Comparison of ENCODE assay signal across 23 cellular contexts in genomic region chrY:12464155-12464554, GRCh38.
DNase-seq lines count a peak whose midpoint lies in the region; ATAC-seq, FAIRE-seq and TF ChIP-seq lines count a peak whose summit lies in the region.
"Had no signal": no experiment of that assay in that cellular context is flagged by ENCODE, and none has a peak within 500 bp of the region (broad histone marks: within the 10 kb centered on the region; RNA-seq: fewer than 3 reads in every experiment).

No MANE protein-coding gene starts in this region.

- H2AFZ ChIP-seq in HepG2 (ENCODE audit: low read length) (no peak overlapping the region), H1 (ENCODE audit: low read length) (no peak overlapping the region)

- H3K9ac ChIP-seq in HepG2 (ENCODE audit: insufficient read depth, low read depth, low read length), result no peak overlapping the region
- H3K9ac ChIP-seq in H1 (replicated peaks in 1 of 4; ENCODE audit: extremely low read depth in 1 of 4, low read depth in 3 of 4, low read length in 3 of 4), result no peak overlapping the region
- H3K9ac ChIP-seq: BLaER1 treated with 17β-estradiol and CSF1 and Interleukin-3, amounts not matched to agents 10 nM and 100 nM had no signal

- TF ChIP-seq RAD21 in HepG2 (CRISPR knock-in tag; IDR thresholded peaks at IDR 0.05), result no peak
- no peak for TF ChIP-seq RAD21 in H1 (IDR thresholded peaks at IDR 0.05 in 1 of 2, conservative IDR thresholded peaks at IDR 0.05 in 1 of 2; ENCODE audit: low read depth in 2 of 2, low read length in 2 of 2)

- H4K5ac ChIP-seq in H1 (ENCODE audit: insufficient read length, low read depth, low read length), result no peak overlapping the region

- H3K14ac ChIP-seq in H1 (ENCODE audit: insufficient read length), result no peak overlapping the region

- H3K27ac ChIP-seq in HepG2 (ENCODE audit: extremely low read length, insufficient read depth, low read length) (no peak overlapping the region), right lobe of liver (no peak overlapping the region), H1 (ENCODE audit: low read depth, low read length) (no peak overlapping the region), epithelial cell of prostate (peak overlapping the region; percentile 59)
- H3K27ac ChIP-seq: 22Rv1; A549; BLaER1 treated with 17β-estradiol and CSF1 and Interleukin-3, amounts not matched to agents 10 nM and 100 nM; C4-2B had no signal

- no peak for FAIRE-seq in HepG2 (lab: Jason Lieb, UNC)
- FAIRE-seq in H1 (lab: Jason Lieb, UNC), result peak; percentile 52
- FAIRE-seq: A549, D721Med, G401.6, GM12891, GM19239 had no signal

- CTCF ChIA-PET in HepG2 (lab: Yijun Ruan, JAX; ENCODE audit: low intra/inter-chr PET ratio, low total read pairs), result no interaction called here
- CTCF ChIA-PET in H1 (lab: Charles Lee; ENCODE audit: partially characterized antibody), result no interaction called here

- H3K36me3 ChIP-seq in HepG2 (replicated peaks in 1 of 2; ENCODE audit: control insufficient read depth in 1 of 2, insufficient read depth in 2 of 2, low read length in 2 of 2) (no peaks in the 10 kb centered on the region), right lobe of liver (no peaks in the 10 kb centered on the region), H1 (ENCODE audit: control insufficient read depth in 2 of 4, insufficient read depth in 4 of 4, low read length in 3 of 4) (no peaks in the 10 kb centered on the region)
- H3K36me3 ChIP-seq: BLaER1 treated with 17β-estradiol and CSF1 and Interleukin-3, amounts not matched to agents 10 nM and 100 nM had no signal

- H2AK5ac ChIP-seq in H1 (ENCODE audit: low read depth, low read length), result no peak overlapping the region

- TF ChIP-seq CTCF in HepG2 (CRISPR knock-in tag; IDR thresholded peaks at IDR 0.05), result no peak
- TF ChIP-seq CTCF in right lobe of liver (IDR thresholded peaks at IDR 0.05), result no peak
- no peak for TF ChIP-seq CTCF in H1 (IDR thresholded peaks at IDR 0.05; ENCODE audit: control extremely low read depth in 1 of 3, insufficient read depth in 1 of 3, low read depth in 1 of 3, low read length in 3 of 3)

- H2BK120ac ChIP-seq in H1 (replicated peaks; ENCODE audit: low read depth, low read length), result no peak overlapping the region

- no peak overlapping the region for H4K8ac ChIP-seq in H1 (ENCODE audit: extremely low read depth, insufficient read depth, low read length)

- TF ChIP-seq EP300 in HepG2 (IDR thresholded peaks at IDR 0.05; ENCODE audit: low read depth in 2 of 2, low read length in 2 of 2) (no peak), HepG2 (CRISPR knock-in tag; IDR thresholded peaks at IDR 0.05; ENCODE audit: borderline replicate concordance) (no peak), H1 (IDR thresholded peaks at IDR 0.05; ENCODE audit: borderline replicate concordance in 1 of 2, low read depth in 2 of 2, low read length in 2 of 2) (no peak)

- no peaks in the 10 kb centered on the region for H3K27me3 ChIP-seq in HepG2 (ENCODE audit: control insufficient read depth in 1 of 2, insufficient read depth in 2 of 2, low read length in 2 of 2)
- no peaks in the 10 kb centered on the region for H3K27me3 ChIP-seq in right lobe of liver
- no peaks in the 10 kb centered on the region for H3K27me3 ChIP-seq in H1 (replicated peaks in 1 of 4; ENCODE audit: control insufficient read depth in 3 of 4, extremely low read depth in 1 of 4, insufficient read depth in 3 of 4, low read length in 3 of 4)
- H3K27me3 ChIP-seq: BLaER1 treated with 17β-estradiol and CSF1 and Interleukin-3, amounts not matched to agents 10 nM and 100 nM had no signal

- H2BK5ac ChIP-seq in H1 (ENCODE audit: low read depth, low read length), result no peak overlapping the region

- TF ChIP-seq POLR2A in HepG2 (IDR thresholded peaks at IDR 0.05; ENCODE audit: insufficient read depth in 1 of 2, low read depth in 2 of 2, low read length in 2 of 2) (no peak), right lobe of liver (IDR thresholded peaks at IDR 0.05) (no peak), H1 (IDR thresholded peaks at IDR 0.05; ENCODE audit: control extremely low read depth in 1 of 2, low read depth in 2 of 2, low read length in 2 of 2) (no peak)

- ATAC-seq in HepG2 (no peak), right lobe of liver (no peak), GM19467 (IDR thresholded peaks at IDR 0.05; ENCODE audit: unreplicated experiment) (no peak)
- ATAC-seq: A549; CD8-positive, alpha-beta T cell had no signal

- no peaks in the 10 kb centered on the region for H3K23me2 ChIP-seq in H1 (ENCODE audit: low read depth, low read length)

- no peak overlapping the region for H3K4ac ChIP-seq in H1 (replicated peaks; ENCODE audit: insufficient read length, low read depth, low read length)

- H4K91ac ChIP-seq in H1 (replicated peaks; ENCODE audit: insufficient read length, low read length), result no peak overlapping the region

- DNase-seq in HepG2 (ENCODE audit: low spot score), result no peak
- no peak for DNase-seq in right lobe of liver
- DNase-seq in H1 (ENCODE audit: low read depth in 1 of 2, low spot score in 2 of 2), result no peak
- peak; percentile 69 for DNase-seq in epithelial cell of prostate (ENCODE audit: low read depth, low spot score)
- DNase-seq in myocyte (ENCODE audit: low read depth), result peak; percentile 1
- no peak for DNase-seq in activated CD8-positive, alpha-beta memory T cell treated with anti-CD3 and anti-CD28 coated beads for 24 hours
- no peak for DNase-seq in cardiac septum (ENCODE audit: low spot score)
- DNase-seq: AML-193; Caco-2; Calu3; CD4-positive, alpha-beta T cell; CD8-positive, alpha-beta T cell; DMS79 treated with DMSO at 0.1 percent for 48 hours; GF-D8 had no signal

- H3K4me1 ChIP-seq in HepG2 (ENCODE audit: insufficient read depth, low read length) (no peaks in the 10 kb centered on the region), right lobe of liver (no peaks in the 10 kb centered on the region), H1 (replicated peaks in 1 of 4; ENCODE audit: control insufficient read depth in 3 of 4, insufficient read depth in 4 of 4, low read length in 3 of 4) (no peaks in the 10 kb centered on the region)
- H3K4me1 ChIP-seq: A549; BLaER1 treated with 17β-estradiol and CSF1 and Interleukin-3, amounts not matched to agents 10 nM and 100 nM; Caco-2 had no signal

- H3K56ac ChIP-seq in H1 (replicated peaks; ENCODE audit: insufficient read length, low read depth, low read length), result no peak overlapping the region

- no peaks in the 10 kb centered on the region for H4K20me1 ChIP-seq in HepG2 (ENCODE audit: insufficient read depth, low read length)
- no peaks in the 10 kb centered on the region for H4K20me1 ChIP-seq in H1 (replicated peaks in 1 of 2; ENCODE audit: control insufficient read depth in 1 of 2, insufficient read depth in 2 of 2, low read length in 2 of 2)
- H4K20me1 ChIP-seq: BLaER1 treated with 17β-estradiol and CSF1 and Interleukin-3, amounts not matched to agents 10 nM and 100 nM had no signal

- intact Hi-C loops in HepG2 (cut with micrococcal nuclease; ENCODE audit: unreplicated experiment), result no loop called here
- intact Hi-C loops in right lobe of liver (cut with DNase I), result no loop called here
- intact Hi-C loops in cardiac septum (cut with DNase I), result no loop called here

- WGBS in HepG2 (ENCODE audit: low lambda C conversion rate), result 60% methylated on average over 3 of the region's 4 CpGs
- no CpG with 5 or more reads among the region's 4 CpGs for WGBS in right lobe of liver (ENCODE audit: insufficient coverage, low coverage, low lambda C conversion rate, missing lambda C conversion rate)
- WGBS in H1 (ENCODE audit: extremely low coverage in 1 of 2, insufficient coverage in 1 of 2, insufficient read length in 1 of 2, insufficient replicate concordance in 2 of 2, low coverage in 1 of 2, low lambda C conversion rate in 2 of 2, missing lambda C conversion rate in 1 of 2), 2 experiments, result 71% methylated on average over 4 of the region's 4 CpGs; no CpG with 5 or more reads in 1 of the 2 experiments

- no peaks in the 10 kb centered on the region for H3K9me3 ChIP-seq in HepG2 (ENCODE audit: low read length)
- H3K9me3 ChIP-seq in right lobe of liver, result no peaks in the 10 kb centered on the region
- H3K9me3 ChIP-seq in H1 (ENCODE audit: insufficient read depth in 2 of 2, low read depth in 1 of 2, low read length in 1 of 2), result no peaks in the 10 kb centered on the region
- H3K9me3 ChIP-seq: A549; BLaER1 treated with 17β-estradiol and CSF1 and Interleukin-3, amounts not matched to agents 10 nM and 100 nM; Caco-2 had no signal

- in situ Hi-C loops in HepG2 (cut with HindIII; ENCODE audit: extremely low pct_ligation_motif_present, low pct_unique_long_range_greater_than_20kb), result no loop called here

- H2BK12ac ChIP-seq in H1 (ENCODE audit: low read depth, low read length), result no peak overlapping the region

- no TSS peak for BruUV-seq in HepG2 (replicated peaks; lab: Mats Ljungman, UMichigan)

- no peak overlapping the region for H2BK20ac ChIP-seq in H1 (ENCODE audit: low read length)

- H3K79me2 ChIP-seq in HepG2 (ENCODE audit: insufficient read depth, low read length) (no peaks in the 10 kb centered on the region), H1 (ENCODE audit: control insufficient read depth in 1 of 2, insufficient read depth in 2 of 2, low read length in 2 of 2) (no peaks in the 10 kb centered on the region)

- H3K4me3 ChIP-seq in HepG2 (replicated peaks in 1 of 3; ENCODE audit: insufficient read depth in 1 of 3, low read depth in 2 of 3, low read length in 3 of 3), result no peak overlapping the region
- no peak overlapping the region for H3K4me3 ChIP-seq in right lobe of liver
- no peak overlapping the region for H3K4me3 ChIP-seq in H1 (ENCODE audit: extremely low read depth in 1 of 4, insufficient read depth in 2 of 4, low read depth in 3 of 4, low read length in 4 of 4)
- H3K4me3 ChIP-seq: A549; BLaER1 treated with 17β-estradiol and CSF1 and Interleukin-3, amounts not matched to agents 10 nM and 100 nM had no signal

- H3K23ac ChIP-seq in H1 (ENCODE audit: insufficient read length), result no peak overlapping the region

- H3K4me2 ChIP-seq in HepG2 (ENCODE audit: low read depth, low read length) (no peak overlapping the region), H1 (ENCODE audit: insufficient read depth in 1 of 2, low read depth in 2 of 2, low read length in 2 of 2) (no peak overlapping the region)
- H3K4me2 ChIP-seq: A549; BLaER1 treated with 17β-estradiol and CSF1 and Interleukin-3, amounts not matched to agents 10 nM and 100 nM had no signal

- no peaks in the 10 kb centered on the region for H3K79me1 ChIP-seq in H1 (ENCODE audit: low read depth, low read length)

- H3K18ac ChIP-seq in H1 (ENCODE audit: extremely low read depth, low read length), result no peak overlapping the region

- no peak overlapping the region for H2BK15ac ChIP-seq in H1 (ENCODE audit: low read length)

- POLR2A ChIA-PET in HepG2 (lab: Yijun Ruan, JAX) (no interaction called here), H1 (lab: Charles Lee; ENCODE audit: partially characterized antibody) (no interaction called here)

TF ChIP-seq in H1, 55 proteins besides CTCF, POLR2A, EP300 and RAD21:
- TF ChIP-seq HDAC2 (IDR thresholded peaks at IDR 0.05; ENCODE audit: borderline replicate concordance in 1 of 2, low read depth in 2 of 2, low read length in 2 of 2) (no peak), GABPA (IDR thresholded peaks at IDR 0.05; ENCODE audit: borderline replicate concordance, insufficient read depth, low read length) (no peak), BACH1 (IDR thresholded peaks at IDR 0.05; ENCODE audit: low read length) (no peak), TAF1 (IDR thresholded peaks at IDR 0.05; ENCODE audit: low read depth, low read length) (no peak)

Comparison
In these comparisons a context has a peak if more than half of its experiments do, and no peak if none do; other contexts are left out.
1. DNase-seq: peak in epithelial cell of prostate (single experiment) and myocyte (single experiment); none in HepG2 (single experiment), right lobe of liver (0 of 3), H1 (0 of 2), activated CD8-positive, alpha-beta memory T cell treated with anti-CD3 and anti-CD28 coated beads for 24 hours (single experiment) and cardiac septum (single experiment).